ENCODE assay signal across 25 cellular contexts in the genomic region with DNA sequence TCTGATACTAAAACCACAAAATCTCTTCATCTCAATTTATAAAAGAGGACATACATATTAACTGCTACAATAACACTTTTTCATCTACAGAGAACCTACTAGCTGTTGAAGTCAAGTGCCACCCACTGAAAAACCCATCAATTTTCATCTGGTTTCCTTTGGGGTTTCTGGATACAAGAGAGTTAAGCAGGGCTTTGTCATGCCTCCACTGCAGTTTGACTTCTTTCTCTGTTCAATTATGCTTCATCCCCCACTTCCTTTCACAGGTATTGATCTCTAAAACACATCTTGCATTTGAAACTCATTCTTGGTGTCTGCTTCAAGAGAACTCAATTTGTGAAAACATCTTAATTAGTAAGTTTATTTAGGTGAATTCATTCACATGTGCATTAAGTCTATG.
"Had no signal": no experiment of that assay in that cellular context is flagged by ENCODE, and none has a peak within 500 bp of the region (broad histone marks: within the 10 kb centered on the region; RNA-seq: fewer than 3 reads in every experiment).

No MANE protein-coding gene starts in this region.

- H3K27me3 ChIP-seq: brain microvascular endothelial cell, dorsolateral prefrontal cortex had no signal

- H3K4me3 ChIP-seq: coronary artery, dorsolateral prefrontal cortex had no signal

- ATAC-seq: activated T-cell treated with anti-CD3 and anti-CD28 coated beads, Interleukin-2, amount 50 U/mL, for 72 hours; esophagus mucosa had no signal

- DNase-seq: activated CD4-positive, alpha-beta memory T cell treated with anti-CD3 and anti-CD28 coated beads, Interleukin-2, amount 10 ng/mL, durations not matched to agents 7 days and 5 days; activated CD4-positive, alpha-beta T cell treated with anti-CD3 and anti-CD28 coated beads for 1 hour; activated CD4-positive, alpha-beta T cell treated with anti-CD3 and anti-CD28 coated beads for 4 hours; activated CD4-positive, alpha-beta T cell treated with anti-CD3 and anti-CD28 coated beads, Interleukin-2, amount 10 ng/mL, durations not matched to agents 7 days and 5 days; activated CD4-positive, alpha-beta T cell treated with anti-CD3 and anti-CD28 coated beads, Interleukin-2, amount 50 U/mL, for 4 hours; activated CD8-positive, alpha-beta memory T cell treated with anti-CD3 and anti-CD28 coated beads, Interleukin-2, amount 50 U/mL, for 48 hours; activated gamma-delta T cell treated with Interleukin-2 at 50 U/mL for 16 hours; activated naive CD4-positive, alpha-beta T cell treated with anti-CD3 and anti-CD28 coated beads, Interleukin-2, amount 50 U/mL, for 16 hours; activated naive CD4-positive, alpha-beta T cell treated with Interleukin-2 at 50 U/mL for 16 hours; activated T-cell treated with anti-CD3 and anti-CD28 coated beads for 4 hours; activated T-cell treated with anti-CD3 and anti-CD28 coated beads, Interleukin-2, amount 50 U/mL, for 24 hours; activated T-cell treated with anti-CD3 and anti-CD28 coated beads, Interleukin-2, amount 50 U/mL, for 72 hours; amniotic stem cell; anterior cingulate cortex; brain microvascular endothelial cell; dorsolateral prefrontal cortex; effector memory CD4-positive, alpha-beta T cell; endodermal cell; foreskin fibroblast; head of caudate nucleus had no signal

- H3K27ac ChIP-seq: brain microvascular endothelial cell, coronary artery, dorsolateral prefrontal cortex had no signal

- FAIRE-seq: astrocyte, bronchial epithelial cell, frontal cortex had no signal
